18 cellular contexts compared by ENCODE assay signal in the genomic region with DNA sequence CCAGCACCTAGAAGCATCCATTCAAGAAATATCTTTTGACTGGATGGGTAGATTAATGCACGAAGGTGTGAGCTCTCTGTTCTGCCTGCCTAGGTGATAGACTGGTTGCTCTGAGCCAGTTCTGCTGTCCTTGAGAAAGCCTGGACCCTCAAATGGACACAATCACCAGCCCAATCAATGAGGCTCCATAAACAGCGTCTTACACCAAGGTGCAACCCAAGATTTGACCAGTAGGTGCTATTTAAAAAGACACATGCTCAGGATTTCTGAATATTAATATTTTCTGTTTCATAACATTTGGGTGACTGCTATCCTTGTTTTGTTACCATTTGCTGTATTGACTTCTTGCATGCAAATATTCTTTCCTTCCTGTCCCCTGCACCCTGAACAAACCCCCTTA. TPM values are rescaled to one million over a fixed set of nuclear protein-coding genes. Genes with fewer than 3 reads are reported as not detected.
DNase-seq lines count a peak whose midpoint lies in the region; ATAC-seq, FAIRE-seq and TF ChIP-seq lines count a peak whose summit lies in the region.
"Had no signal": no experiment of that assay in that cellular context is flagged by ENCODE, and none has a peak within 500 bp of the region (broad histone marks: within the 10 kb centered on the region; RNA-seq: fewer than 3 reads in every experiment).

No MANE protein-coding gene starts in this region.

- in situ Hi-C loops in GM23248 (cut with MboI) = loop anchor here (10.0 kb wide), 2 partner anchors 328 to 788 kb away; no protein-coding TSS in a partner anchor

- no peak for TF ChIP-seq EP300 in A549 (IDR thresholded peaks at IDR 0.05)

- CTCF ChIA-PET in A549 (lab: Yijun Ruan, JAX) = interaction anchor here (0.9 to 4.9 kb wide), 22 partner anchors 9 to 781 kb away, joined by 3 to 35 read pairs (median 4); no protein-coding TSS in a partner anchor

- no peaks in the 10 kb centered on the region for H3K27me3 ChIP-seq in GM23248 (replicated peaks; ENCODE audit: insufficient read depth)
- no peaks in the 10 kb centered on the region for H3K27me3 ChIP-seq in astrocyte (ENCODE audit: insufficient read depth, low read length)
- H3K27me3 ChIP-seq: BLaER1, right atrium auricular region, stomach had no signal

- TF ChIP-seq CTCF in A549 (IDR thresholded peaks at IDR 0.05) (no peak), astrocyte (IDR thresholded peaks at IDR 0.05; ENCODE audit: insufficient read depth, low read depth, low read length) (peak; percentile 21), fibroblast of villous mesenchyme (IDR thresholded peaks at IDR 0.05; ENCODE audit: insufficient read depth, low read depth, low read length) (peak; percentile 3)

- H3K9me3 ChIP-seq in A549 (peaks cover 25% of the 10 kb centered on the region), GM23248 (ENCODE audit: low read depth) (no peaks in the 10 kb centered on the region), astrocyte (ENCODE audit: insufficient read depth, low read depth, low read length) (peaks cover 4% of the 10 kb centered on the region)

- H3K27ac ChIP-seq in A549 = no peak overlapping the region
- H3K27ac ChIP-seq in GM23248 = no peak overlapping the region
- no peak overlapping the region for H3K27ac ChIP-seq in astrocyte (ENCODE audit: low read depth, low read length)
- H3K27ac ChIP-seq: BLaER1, esophagus squamous epithelium, right atrium auricular region, transverse colon had no signal

- H2AFZ ChIP-seq in GM23248 = no peak overlapping the region
- no peak overlapping the region for H2AFZ ChIP-seq in astrocyte (ENCODE audit: low read depth, low read length)

- peaks cover 58% of the 10 kb centered on the region for H3F3A ChIP-seq in GM23248 (ENCODE audit: insufficient read depth)

- H3K4me2 ChIP-seq in A549 (no peak overlapping the region), GM23248 (ENCODE audit: unreplicated experiment) (no peak overlapping the region), astrocyte (ENCODE audit: low read length) (no peak overlapping the region)
- H3K4me2 ChIP-seq: BLaER1 had no signal

- peak; percentile 64 to 76; a peak in 5 of 6 replicates for ATAC-seq in A549
- no peak for ATAC-seq in GM21529 (IDR thresholded peaks at IDR 0.05; ENCODE audit: unreplicated experiment)

- H3K36me3 Mint-ChIP-seq in astrocyte (ENCODE audit: low read depth, unreplicated experiment) = peaks cover 7% of the 10 kb centered on the region
- H3K36me3 Mint-ChIP-seq: memory B cell had no signal

- H3K4me1 ChIP-seq in A549 = peaks cover 7% of the 10 kb centered on the region; the same call in 2 of the 3 replicates
- H3K4me1 ChIP-seq in GM23248 (ENCODE audit: insufficient read depth) = peaks cover 61% of the 10 kb centered on the region
- peaks cover 27% of the 10 kb centered on the region for H3K4me1 ChIP-seq in astrocyte (ENCODE audit: insufficient read depth, low read length)
- H3K4me1 ChIP-seq: BLaER1, Caco-2, esophagus squamous epithelium, right atrium auricular region had no signal

- H3K9ac ChIP-seq in GM23248 = no peak overlapping the region
- no peak overlapping the region for H3K9ac ChIP-seq in astrocyte (ENCODE audit: low read length)
- H3K9ac ChIP-seq: BLaER1 had no signal

- DNase-seq in A549 (ENCODE audit: low read depth in 1 of 2, low spot score in 1 of 2) (peak; percentile 18 to 22), GM23248 (peak; percentile 24), astrocyte (ENCODE audit: low read depth) (no peak), fibroblast of villous mesenchyme (ENCODE audit: low read depth) (no peak), SIG-M5 (lab: John Stamatoyannopoulos, UW) (no peak), amniotic stem cell (lab: John Stamatoyannopoulos, UW) (no peak), NK-92 (lab: John Stamatoyannopoulos, UW; ENCODE audit: unreplicated experiment) (no peak)
- DNase-seq: esophagus squamous epithelium had no signal

- no peaks in the 10 kb centered on the region for H3K9me2 ChIP-seq in GM23248 (ENCODE audit: insufficient read depth)

- H4K20me1 ChIP-seq in GM23248 (ENCODE audit: insufficient read depth) (no peaks in the 10 kb centered on the region), astrocyte (ENCODE audit: insufficient read depth, low read length) (no peaks in the 10 kb centered on the region)
- H4K20me1 ChIP-seq: BLaER1 had no signal

- no peak for TF ChIP-seq RAD21 in A549 (conservative IDR thresholded peaks at IDR 0.05 in 1 of 2, IDR thresholded peaks at IDR 0.05 in 1 of 2)

- H3K27ac Mint-ChIP-seq in astrocyte (ENCODE audit: unreplicated experiment) = no peak overlapping the region
- H3K27ac Mint-ChIP-seq: memory B cell; naive thymus-derived CD4-positive, alpha-beta T cell had no signal

- peaks cover 23% of the 10 kb centered on the region for H3K4me1 Mint-ChIP-seq in astrocyte (ENCODE audit: low read depth, unreplicated experiment)
- H3K4me1 Mint-ChIP-seq: memory B cell had no signal

- H3K4me3 ChIP-seq in A549 = no peak overlapping the region
- no peak overlapping the region for H3K4me3 ChIP-seq in GM23248
- H3K4me3 ChIP-seq in astrocyte (ENCODE audit: insufficient read depth, low read depth, low read length) = no peak overlapping the region
- no peak overlapping the region for H3K4me3 ChIP-seq in fibroblast of villous mesenchyme (ENCODE audit: low read depth, low read length)
- H3K4me3 ChIP-seq: BLaER1, esophagus squamous epithelium, right atrium auricular region, stomach, transverse colon had no signal

- peaks cover 2% of the 10 kb centered on the region for H3K27me3 Mint-ChIP-seq in astrocyte (ENCODE audit: low read depth, unreplicated experiment)

- H3K4me3 Mint-ChIP-seq in astrocyte (ENCODE audit: unreplicated experiment) = no peak overlapping the region
- H3K4me3 Mint-ChIP-seq: memory B cell; naive thymus-derived CD4-positive, alpha-beta T cell had no signal

- H3K36me3 ChIP-seq in GM23248 (ENCODE audit: low read depth) (peaks cover 18% of the 10 kb centered on the region; the same call in 1 of the 2 replicates), astrocyte (ENCODE audit: insufficient read depth, low read length) (no peaks in the 10 kb centered on the region)
- H3K36me3 ChIP-seq: BLaER1, esophagus squamous epithelium, right atrium auricular region, stomach, transverse colon had no signal

- no peak for TF ChIP-seq POLR2A in A549 (IDR thresholded peaks at IDR 0.05; ENCODE audit: low read length)

- FAIRE-seq in A549 (lab: Jason Lieb, UNC) (no peak), astrocyte (lab: Jason Lieb, UNC) (no peak)
- FAIRE-seq: colon had no signal

- H3K79me2 ChIP-seq in GM23248 (ENCODE audit: insufficient read depth) = no peaks in the 10 kb centered on the region
- H3K79me2 ChIP-seq in astrocyte (ENCODE audit: insufficient read depth, low read length) = no peaks in the 10 kb centered on the region

- 35% methylated on average over 2 of the region's 2 CpGs for WGBS in A549 (ENCODE audit: missing lambda C conversion rate)
- WGBS in GM23248 (ENCODE audit: low coverage in 1 of 2, low lambda C conversion rate in 2 of 2, missing lambda C conversion rate in 2 of 2), 2 experiments = 57 to 60% methylated on average over 2 of the region's 2 CpGs

- POLR2A ChIA-PET in A549 (lab: Yijun Ruan, JAX) = no interaction called here

- peaks cover 15% of the 10 kb centered on the region for H3K9me3 Mint-ChIP-seq in astrocyte (ENCODE audit: unreplicated experiment)

TF ChIP-seq in A549, 52 proteins besides CTCF, POLR2A, EP300 and RAD21:
- TF ChIP-seq HOXA7 (CRISPR knock-in tag; IDR thresholded peaks at IDR 0.05) = no peak
- no peak for TF ChIP-seq ZNF302 (CRISPR knock-in tag; IDR thresholded peaks at IDR 0.05)
- TF ChIP-seq, protein P1, sequence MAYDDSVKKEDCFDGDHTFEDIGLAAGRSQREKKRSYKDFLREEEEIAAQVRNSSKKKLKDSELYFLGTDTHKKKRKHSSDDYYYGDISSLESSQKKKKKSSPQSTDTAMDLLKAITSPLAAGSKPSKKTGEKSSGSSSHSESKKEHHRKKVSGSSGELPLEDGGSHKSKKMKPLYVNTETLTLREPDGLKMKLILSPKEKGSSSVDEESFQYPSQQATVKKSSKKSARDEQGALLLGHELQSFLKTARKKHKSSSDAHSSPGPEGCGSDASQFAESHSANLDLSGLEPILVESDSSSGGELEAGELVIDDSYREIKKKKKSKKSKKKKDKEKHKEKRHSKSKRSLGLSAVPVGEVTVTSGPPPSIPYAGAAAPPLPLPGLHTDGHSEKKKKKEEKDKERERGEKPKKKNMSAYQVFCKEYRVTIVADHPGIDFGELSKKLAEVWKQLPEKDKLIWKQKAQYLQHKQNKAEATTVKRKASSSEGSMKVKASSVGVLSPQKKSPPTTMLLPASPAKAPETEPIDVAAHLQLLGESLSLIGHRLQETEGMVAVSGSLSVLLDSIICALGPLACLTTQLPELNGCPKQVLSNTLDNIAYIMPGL (CRISPR knock-in tag; IDR thresholded peaks at IDR 0.05; ENCODE audit: borderline replicate concordance) = no peak
- no peak for TF ChIP-seq HOXB13 (CRISPR knock-in tag; IDR thresholded peaks at IDR 0.05; ENCODE audit: low read depth)
- no peak for TF ChIP-seq FOSB (CRISPR knock-in tag; IDR thresholded peaks at IDR 0.05)
- TF ChIP-seq FOSL2 (IDR thresholded peaks at IDR 0.05) = no peak
- no peak for TF ChIP-seq FOSL2 (CRISPR knock-in tag; IDR thresholded peaks at IDR 0.05)
- TF ChIP-seq RARB (CRISPR knock-in tag; IDR thresholded peaks at IDR 0.05) = no peak
- no peak for TF ChIP-seq CHD4 (IDR thresholded peaks at IDR 0.05; ENCODE audit: borderline replicate concordance)
- no peak for TF ChIP-seq CBX2 (IDR thresholded peaks at IDR 0.05; ENCODE audit: borderline replicate concordance, low read depth)

RNA-seq across cellular contexts. Expression of a gene that starts 39.0 kb away (rescaled TPM):
- polyA plus RNA-seq in A549 (2011; rRNA removed) (not detected in 2 replicates), A549 (2017; fragmentation: RNase III; extraction: RNeasy Plus Mini Kit Qiagen cat#74134 plus additional on column Dnase treatment) (not detected in 3 replicates), GM23248 (2016; fragmentation: Nextera tagmentation; extraction: Ambion mirVana) (119 and 120 TPM in 2 replicates)
- not detected in 2 replicates for polyA plus RNA-seq in A549 (2012; cell fraction: cytosol; rRNA removed)
- not detected in 2 replicates for polyA plus RNA-seq in A549 (2012; cell fraction: nucleus; rRNA removed)
- polyA minus RNA-seq in A549 (2011; rRNA and poly(A)+ RNA removed) = 0.34 and 0.66 TPM in 2 replicates
- 141 and 151 TPM in 2 replicates for total RNA-seq in GM23248 (2014; rRNA removed; shearing (Covaris generic))
- total RNA-seq in astrocyte (12.6 and 18.0 TPM in 2 replicates), fibroblast of villous mesenchyme (416 and 493 TPM in 2 replicates)
- total RNA-seq: naive thymus-derived CD4-positive, alpha-beta T cell; T-helper 1 cell treated with Interleukin-12 subunit alpha and Interleukin-12 subunit beta and Interleukin-4 antibody, amounts not matched to agents 30 ng/mL and 1 ng/mL, for 36 hours had no signal
- polyA plus RNA-seq: naive thymus-derived CD4-positive, alpha-beta T cell had no signal

Comparison
In these comparisons a context has a peak if more than half of its experiments do, and no peak if none do; other contexts are left out.
1. DNase-seq: peak in A549 (2 of 2) and GM23248 (single experiment); none in astrocyte (single experiment), fibroblast of villous mesenchyme (single experiment), SIG-M5 (single experiment), amniotic stem cell (single experiment) and NK-92 (single experiment).